ENCODE assay signal across 8 cellular contexts in genomic region chr2:118013724-118014491, GRCh38. TPM values are rescaled to one million over a fixed set of nuclear protein-coding genes. Genes with fewer than 3 reads are reported as not detected.
DNase-seq lines count a peak whose midpoint lies in the region; ATAC-seq and TF ChIP-seq lines count a peak whose summit lies in the region.

A gene with protein sequence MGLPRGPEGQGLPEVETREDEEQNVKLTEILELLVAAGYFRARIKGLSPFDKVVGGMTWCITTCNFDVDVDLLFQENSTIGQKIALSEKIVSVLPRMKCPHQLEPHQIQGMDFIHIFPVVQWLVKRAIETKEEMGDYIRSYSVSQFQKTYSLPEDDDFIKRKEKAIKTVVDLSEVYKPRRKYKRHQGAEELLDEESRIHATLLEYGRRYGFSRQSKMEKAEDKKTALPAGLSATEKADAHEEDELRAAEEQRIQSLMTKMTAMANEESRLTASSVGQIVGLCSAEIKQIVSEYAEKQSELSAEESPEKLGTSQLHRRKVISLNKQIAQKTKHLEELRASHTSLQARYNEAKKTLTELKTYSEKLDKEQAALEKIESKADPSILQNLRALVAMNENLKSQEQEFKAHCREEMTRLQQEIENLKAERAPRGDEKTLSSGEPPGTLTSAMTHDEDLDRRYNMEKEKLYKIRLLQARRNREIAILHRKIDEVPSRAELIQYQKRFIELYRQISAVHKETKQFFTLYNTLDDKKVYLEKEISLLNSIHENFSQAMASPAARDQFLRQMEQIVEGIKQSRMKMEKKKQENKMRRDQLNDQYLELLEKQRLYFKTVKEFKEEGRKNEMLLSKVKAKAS (minus strand): TSS chr2:118014070. CDS start chr2:118013995, 75 bp downstream.

- H3K9me3 ChIP-seq in HUES48 (ENCODE audit: control insufficient read depth, insufficient read depth, low read length) (no peaks in the 10 kb centered on the region), OCI-LY3 (ENCODE audit: insufficient read depth, low read length) (no peaks in the 10 kb centered on the region), mononuclear cell (ENCODE audit: low read depth, low read length) (no peaks in the 10 kb centered on the region)

- H3K4me1 ChIP-seq in HUES48 (ENCODE audit: control insufficient read depth, insufficient read depth, low read length) (peaks cover 4% of the 10 kb centered on the region; the same call in 1 of the 2 replicates), OCI-LY3 (ENCODE audit: low read length) (peaks cover 10% of the 10 kb centered on the region), mononuclear cell (ENCODE audit: insufficient read depth, low read length) (peaks cover 62% of the 10 kb centered on the region)

- H3K36me3 ChIP-seq in HUES48 (ENCODE audit: control insufficient read depth, insufficient read depth, low read length) = no peaks in the 10 kb centered on the region
- H3K36me3 ChIP-seq in OCI-LY3 (replicated peaks; ENCODE audit: low read depth, low read length) = no peaks in the 10 kb centered on the region

- no peak for TF ChIP-seq CTCF in OCI-LY3 (IDR thresholded peaks at IDR 0.05; ENCODE audit: low read depth, low read length)

- H3K9ac ChIP-seq in HUES48 (ENCODE audit: low read depth, low read length) = peak within 1 kb of the TSS; percentile 73; the same call in 1 of the 2 replicates
- peak within 1 kb of the TSS; percentile 81 for H3K9ac ChIP-seq in OCI-LY3 (ENCODE audit: low read length)

- H4K20me1 ChIP-seq in OCI-LY3 (ENCODE audit: insufficient read depth, low read length) = peaks cover 28% of the 10 kb centered on the region

- H2AFZ ChIP-seq in OCI-LY3 (ENCODE audit: low read depth, low read length) = peak within 1 kb of the TSS; percentile 97

- peaks cover 28% of the 10 kb centered on the region for H3K27me3 ChIP-seq in HUES48 (ENCODE audit: control insufficient read depth, insufficient read depth, low read length)
- no peaks in the 10 kb centered on the region for H3K27me3 ChIP-seq in OCI-LY3 (ENCODE audit: low read depth, low read length)
- no peaks in the 10 kb centered on the region for H3K27me3 ChIP-seq in mononuclear cell (ENCODE audit: insufficient read depth, low read length)

- peak; percentile 99 for DNase-seq in D341Med (ENCODE audit: low spot score)
- peak; percentile 75 for DNase-seq in activated T-cell treated with anti-CD3 and anti-CD28 coated beads for 1 hour (ENCODE audit: low read depth)
- peak; percentile 98 for DNase-seq in epidermal melanocyte (ENCODE audit: insufficient read length, low spot score)
- DNase-seq in stimulated activated CD8-positive, alpha-beta memory T cell treated with anti-CD3 and anti-CD28 coated beads, Interleukin-2, amount 100 ng/mL, for 48 hours (ENCODE audit: low read depth in 2 of 2) = peak; percentile 71 to 81

- peaks cover 48% of the 10 kb centered on the region for H3K79me2 ChIP-seq in OCI-LY3 (ENCODE audit: low read length)

- peak; percentile 88 for ATAC-seq in GM21423 (IDR thresholded peaks at IDR 0.05; ENCODE audit: unreplicated experiment)

- peak within 1 kb of the TSS; percentile 99 for H3K4me2 ChIP-seq in OCI-LY3 (ENCODE audit: low read length)

- H3K27ac ChIP-seq in HUES48 (ENCODE audit: low read depth, low read length) = peak within 1 kb of the TSS; percentile 87
- H3K27ac ChIP-seq in OCI-LY3 (ENCODE audit: low read length) = peak within 1 kb of the TSS; percentile 61

- H3K4me3 ChIP-seq in HUES48 (ENCODE audit: low read depth, low read length) (peak within 1 kb of the TSS; percentile 94), OCI-LY3 (ENCODE audit: low read length) (peak within 1 kb of the TSS; percentile 82), mononuclear cell (ENCODE audit: low read length) (peak within 1 kb of the TSS; percentile 85)

RNA-seq across cellular contexts. Expression of the gene that starts here (rescaled TPM):
- total RNA-seq in mononuclear cell = 69.5 TPM

Comparison
In these comparisons a context has a peak if more than half of its experiments do, and no peak if none do; other contexts are left out.
1. Peak in every context shown above with its lines: DNase-seq, ATAC-seq, H3K4me3 ChIP-seq and H3K27ac ChIP-seq.